ENCODE assay signal across 1 cellular context in the genomic region with DNA sequence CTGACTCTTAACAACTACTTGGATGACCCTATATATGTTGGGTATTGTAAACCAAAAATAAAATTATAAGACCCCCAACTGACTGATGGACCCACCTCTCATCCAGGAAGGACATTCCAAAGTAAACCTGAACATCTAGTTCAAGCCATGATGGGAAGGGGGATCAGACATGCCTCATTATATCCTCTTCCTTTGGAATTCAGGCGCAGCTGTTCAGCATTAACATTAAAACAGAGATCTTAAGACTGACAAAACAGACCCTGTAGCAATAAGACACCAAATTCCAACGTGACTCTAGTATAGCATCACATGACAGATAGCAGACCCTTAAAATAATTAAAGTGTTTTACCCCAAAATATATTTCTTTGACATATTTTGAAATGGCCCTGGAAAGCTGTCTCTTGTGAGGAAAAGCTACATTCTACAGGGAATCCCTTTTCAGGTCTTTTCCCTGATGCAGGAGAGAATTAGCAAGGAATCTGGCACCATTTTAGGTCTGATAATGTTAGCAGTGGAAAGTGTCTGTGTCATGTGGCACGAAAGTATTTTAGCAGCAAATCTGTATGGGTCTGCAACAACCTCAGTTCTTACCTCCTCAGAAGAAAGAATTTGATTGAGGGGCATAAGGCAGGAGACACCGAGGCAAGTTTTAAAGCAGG.
TF ChIP-seq lines count a peak whose summit lies in the region.

No MANE protein-coding gene starts in this region.

TF ChIP-seq in H1, 55 proteins besides CTCF, POLR2A, EP300 and RAD21 (continued from another document):
- TF ChIP-seq CTBP2 (IDR thresholded peaks at IDR 0.05; ENCODE audit: borderline replicate concordance, insufficient read depth, insufficient read length, low read length) (no peak), GTF2F1 (IDR thresholded peaks at IDR 0.05; ENCODE audit: borderline replicate concordance, low read depth, low read length) (no peak), HDAC2 (IDR thresholded peaks at IDR 0.05; ENCODE audit: borderline replicate concordance in 1 of 2, low read depth in 2 of 2, low read length in 2 of 2) (no peak), TCF12 (IDR thresholded peaks at IDR 0.05; ENCODE audit: low read depth, low read length) (no peak)
